ENCODE assay signal across 1 cellular context in genomic region chr13:75537401-75538365, GRCh38.
A peak's percentile ranks its signal among the peaks of the same experiment; 100 is the strongest.
TF ChIP-seq lines count a peak whose summit lies in the region.

Gene COMMD6, minus strand, starts transcription at chr13:75537841. Its CDS starts 36 bp downstream, at chr13:75537805.

TF ChIP-seq in K562, 482 proteins besides CTCF, POLR2A, EP300 and RAD21 (continued from another document):
- TF ChIP-seq E2F4 (CRISPR knock-in tag; IDR thresholded peaks at IDR 0.05; ENCODE audit: low read depth) (no peak), CEBPZ (IDR thresholded peaks at IDR 0.05; ENCODE audit: borderline replicate concordance, low read depth, low read length) (no peak), NRF1 (conservative IDR thresholded peaks at IDR 0.05 in 1 of 2, IDR thresholded peaks at IDR 0.05 in 1 of 2) (peak; percentile 39 to 60; a peak in 3 of 4 replicates), ZFX (CRISPR knock-in tag; IDR thresholded peaks at IDR 0.05) (peak; percentile 74), SIX5 (IDR thresholded peaks at IDR 0.05; ENCODE audit: borderline replicate concordance in 1 of 2, insufficient read depth in 1 of 2, low read depth in 1 of 2, low read length in 2 of 2) (peak in 1 of 2 experiments; percentile 36; a peak in 1 of 4 replicates), CTBP1 (IDR thresholded peaks at IDR 0.05; ENCODE audit: borderline replicate concordance) (peak; percentile 37; the same call in 1 of the 2 replicates)
